Comparison of ENCODE assay signal across 28 cellular contexts in genomic region chr2:51222106-51222505, GRCh38.
"Had no signal": no experiment of that assay in that cellular context is flagged by ENCODE, and none has a peak within 500 bp of the region (broad histone marks: within the 10 kb centered on the region; RNA-seq: fewer than 3 reads in every experiment).

No MANE protein-coding gene starts in this region.

- H3K9ac ChIP-seq: neural progenitor cell, parathyroid adenoma had no signal

- H3K79me2 ChIP-seq: parathyroid adenoma had no signal

- H3K27me3 ChIP-seq: neural progenitor cell, ovary, right lobe of liver, sigmoid colon, spleen, suprapubic skin, thyroid gland, tibial nerve, upper lobe of right lung, uterus had no signal

- DNase-seq: naive thymus-derived CD4-positive, alpha-beta T cell; natural killer cell; occipital lobe; ovary; psoas muscle; right cardiac atrium; right lobe of liver; sigmoid colon; small intestine; spleen; stimulated activated CD4-positive, alpha-beta T cell treated with anti-CD3 and anti-CD28 coated beads, Interleukin-12 subunit alpha, Interleukin-12 subunit beta, amount 100 ng/mL, for 4 hours; stimulated activated CD4-positive, alpha-beta T cell treated with anti-CD3 and anti-CD28 coated beads, Interleukin-1b, Interleukin-23, amount 100 ng/mL, for 48 hours; stimulated activated CD4-positive, alpha-beta T cell treated with anti-CD3 and anti-CD28 coated beads, Interleukin-4, amount 100 ng/mL, for 1 hour; stimulated activated CD4-positive, alpha-beta T cell treated with anti-CD3 and anti-CD28 coated beads, Interleukin-4, amount 100 ng/mL, for 4 hours; stimulated activated CD8-positive, alpha-beta memory T cell treated with anti-CD3 and anti-CD28 coated beads, Interleukin-4, amount 100 ng/mL, for 48 hours; stimulated activated naive CD4-positive, alpha-beta T cell; stimulated activated naive CD8-positive, alpha-beta T cell treated with anti-CD3 and anti-CD28 coated beads, Interleukin-15, amount 100 ng/mL, for 72 hours; stimulated activated naive CD8-positive, alpha-beta T cell treated with anti-CD3 and anti-CD28 coated beads, Interleukin-15, Interleukin-2, amounts not matched to agents 100 U/mL and 50 U/mL, for 24 hours; substantia nigra; thyroid gland; upper lobe of right lung; uterus had no signal

- H3K4me3 ChIP-seq: neural progenitor cell, ovary, psoas muscle, right lobe of liver, sigmoid colon, spleen, suprapubic skin, thoracic aorta, thyroid gland, tibial nerve, upper lobe of right lung, uterus had no signal

- H3K9me3 ChIP-seq: ovary, psoas muscle, right lobe of liver, sigmoid colon, suprapubic skin, thoracic aorta, thyroid gland, tibial nerve, upper lobe of right lung, uterus had no signal

- H2AFZ ChIP-seq: neural progenitor cell, parathyroid adenoma had no signal

- H3K4me1 ChIP-seq: neural progenitor cell, parathyroid adenoma, psoas muscle, right lobe of liver, sigmoid colon, suprapubic skin, thyroid gland, upper lobe of right lung, uterus had no signal

- ATAC-seq: naive thymus-derived CD4-positive, alpha-beta T cell; natural killer cell; psoas muscle; right cardiac atrium; right lobe of liver; stimulated activated memory B cell treated with anti-CD40 and anti-IgM and Interleukin-4, amounts not matched to agents 10 μg/mL and 1 μg/mL and 100 μg/mL, for 72 hours; stimulated activated naive CD8-positive, alpha-beta T cell treated with anti-CD3 and anti-CD28 coated beads, Interleukin-15, amount 100 ng/mL, for 72 hours; stimulated activated naive CD8-positive, alpha-beta T cell treated with anti-CD3 and anti-CD28 coated beads, Interleukin-15, Interleukin-2, amounts not matched to agents 100 U/mL and 50 U/mL, for 24 hours; upper lobe of right lung had no signal

- H3K4me2 ChIP-seq: neural progenitor cell had no signal

- H3K36me3 ChIP-seq: neural progenitor cell, ovary, right lobe of liver, sigmoid colon, spleen, suprapubic skin, thoracic aorta, thyroid gland, tibial nerve, upper lobe of right lung, uterus had no signal

- H3K27ac ChIP-seq: neural progenitor cell, ovary, parathyroid adenoma, psoas muscle, right lobe of liver, sigmoid colon, spleen, suprapubic skin, thoracic aorta, thyroid gland, tibial nerve, upper lobe of right lung, uterus had no signal
